23 cellular contexts compared by ENCODE assay signal in genomic region chr7:82122290-82122689, GRCh38.
"Had no signal": no experiment of that assay in that cellular context is flagged by ENCODE, and none has a peak within 500 bp of the region (broad histone marks: within the 10 kb centered on the region; RNA-seq: fewer than 3 reads in every experiment).

No MANE protein-coding gene starts in this region.

- H3K9me3 Mint-ChIP-seq: activated T-helper 2 cell treated with anti-CD3 and anti-CD28 coated beads, Interferon-gamma antibody, Interleukin-2, Interleukin-4, amounts not matched to agents 10 μg/mL and 5 μg/mL and 100 μg/mL, durations not matched to agents 14 hours and 24 hours and 36 hours had no signal

- H3K27ac Mint-ChIP-seq: activated CD4-positive, alpha-beta T cell treated with anti-CD3 and anti-CD28 coated beads for 36 hours; activated CD8-positive, alpha-beta memory T cell treated with anti-CD3 and anti-CD28 coated beads, Interleukin-2, amount 10 ng/mL, durations not matched to agents 7 days and 5 days; activated CD8-positive, alpha-beta T cell treated with anti-CD3 and anti-CD28 coated beads, Interleukin-2, amount 10 ng/mL, durations not matched to agents 7 days and 5 days; activated naive CD8-positive, alpha-beta T cell; activated T-helper 2 cell treated with anti-CD3 and anti-CD28 coated beads, Interferon-gamma antibody, Interleukin-2, Interleukin-4, amounts not matched to agents 10 μg/mL and 5 μg/mL and 100 μg/mL, durations not matched to agents 14 hours and 24 hours and 36 hours; naive thymus-derived CD8-positive, alpha-beta T cell; stimulated activated naive B cell treated with anti-CD40 and anti-IgM and Interleukin-4, amounts not matched to agents 10 μg/mL and 1 μg/mL and 100 μg/mL, for 72 hours had no signal

- H3K4me3 Mint-ChIP-seq: activated CD4-positive, alpha-beta T cell treated with anti-CD3 and anti-CD28 coated beads for 36 hours; activated CD8-positive, alpha-beta memory T cell treated with anti-CD3 and anti-CD28 coated beads, Interleukin-2, amount 10 ng/mL, durations not matched to agents 7 days and 5 days; activated CD8-positive, alpha-beta T cell treated with anti-CD3 and anti-CD28 coated beads, Interleukin-2, amount 10 ng/mL, durations not matched to agents 7 days and 5 days; activated naive CD8-positive, alpha-beta T cell; naive thymus-derived CD8-positive, alpha-beta T cell; neural crest cell; stimulated activated naive B cell treated with anti-CD40 and anti-IgM and Interleukin-4, amounts not matched to agents 10 μg/mL and 1 μg/mL and 100 μg/mL, for 72 hours had no signal

- DNase-seq: activated CD4-positive, alpha-beta T cell treated with anti-CD3 and anti-CD28 coated beads for 36 hours; activated CD4-positive, CD25-positive, alpha-beta regulatory T cell; activated CD8-positive, alpha-beta memory T cell treated with anti-CD3 and anti-CD28 coated beads, Interleukin-2, amount 10 ng/mL, durations not matched to agents 7 days and 5 days; activated CD8-positive, alpha-beta T cell treated with anti-CD3 and anti-CD28 coated beads, Interleukin-2, amount 10 ng/mL, durations not matched to agents 7 days and 5 days; activated naive CD4-positive, alpha-beta T cell; activated T-cell treated with anti-CD3 and anti-CD28 coated beads, Interleukin-2, amount 50 U/mL, for 48 hours; adrenal gland; central memory CD4-positive, alpha-beta T cell; head of caudate nucleus; hypothalamus; left lung; lower lobe of right lung; mesenchymal stem cell; naive thymus-derived CD8-positive, alpha-beta T cell; occipital lobe; stimulated activated CD4-positive, alpha-beta T cell treated with anti-CD3 and anti-CD28 coated beads, Interleukin-1b, Interleukin-23, amount 100 ng/mL, for 48 hours; stimulated activated naive B cell treated with anti-CD40 and anti-IgM and Interleukin-4, amounts not matched to agents 10 μg/mL and 1 μg/mL and 100 μg/mL, for 72 hours; stomach; thyroid gland; upper lobe of left lung had no signal

- H3K36me3 Mint-ChIP-seq: activated CD8-positive, alpha-beta memory T cell treated with anti-CD3 and anti-CD28 coated beads, Interleukin-2, amount 10 ng/mL, durations not matched to agents 7 days and 5 days; activated naive CD8-positive, alpha-beta T cell; naive thymus-derived CD8-positive, alpha-beta T cell; stimulated activated naive B cell treated with anti-CD40 and anti-IgM and Interleukin-4, amounts not matched to agents 10 μg/mL and 1 μg/mL and 100 μg/mL, for 72 hours had no signal

- H3K4me1 Mint-ChIP-seq: activated CD4-positive, alpha-beta T cell treated with anti-CD3 and anti-CD28 coated beads for 36 hours; activated CD8-positive, alpha-beta memory T cell treated with anti-CD3 and anti-CD28 coated beads, Interleukin-2, amount 10 ng/mL, durations not matched to agents 7 days and 5 days; naive thymus-derived CD8-positive, alpha-beta T cell; stimulated activated naive B cell treated with anti-CD40 and anti-IgM and Interleukin-4, amounts not matched to agents 10 μg/mL and 1 μg/mL and 100 μg/mL, for 72 hours had no signal

- H3K27me3 Mint-ChIP-seq: activated CD4-positive, alpha-beta T cell treated with anti-CD3 and anti-CD28 coated beads for 36 hours; activated CD8-positive, alpha-beta memory T cell treated with anti-CD3 and anti-CD28 coated beads, Interleukin-2, amount 10 ng/mL, durations not matched to agents 7 days and 5 days; activated naive CD8-positive, alpha-beta T cell; naive thymus-derived CD8-positive, alpha-beta T cell; stimulated activated naive B cell treated with anti-CD40 and anti-IgM and Interleukin-4, amounts not matched to agents 10 μg/mL and 1 μg/mL and 100 μg/mL, for 72 hours had no signal
